Comparison of ENCODE assay signal across 9 cellular contexts in genomic region chr2:237733677-237734300, GRCh38.
DNase-seq lines count a peak whose midpoint lies in the region; ATAC-seq and TF ChIP-seq lines count a peak whose summit lies in the region.
"Had no signal": no experiment of that assay in that cellular context is flagged by ENCODE, and none has a peak within 500 bp of the region (broad histone marks: within the 10 kb centered on the region; RNA-seq: fewer than 3 reads in every experiment).

No MANE protein-coding gene starts in this region.

- H3K36me3 Mint-ChIP-seq in HFFc6 (ENCODE audit: low read depth) = peaks cover 32% of the 10 kb centered on the region
- peaks cover 0 to 23% of the 10 kb centered on the region in 2 donors for H3K36me3 Mint-ChIP-seq in activated naive CD4-positive, alpha-beta T cell treated with anti-CD3 and anti-CD28 coated beads, Interleukin-2, amount 50 U/mL, for 72 hours

- H3K27me3 Mint-ChIP-seq in HFFc6 (ENCODE audit: insufficient read depth) = peaks cover 5% of the 10 kb centered on the region

- H3K4me1 Mint-ChIP-seq in HFFc6 (ENCODE audit: low read depth) = peaks cover 59% of the 10 kb centered on the region

- intact Hi-C loops in PC-3 (cut with micrococcal nuclease) = loop anchor here (10.0 kb wide), 1 partner anchor 129 kb away; no protein-coding TSS in a partner anchor

- no peaks in the 10 kb centered on the region for H3K9me3 Mint-ChIP-seq in HFFc6
- H3K9me3 Mint-ChIP-seq in activated naive CD4-positive, alpha-beta T cell treated with anti-CD3 and anti-CD28 coated beads, Interleukin-2, amount 50 U/mL, for 72 hours = no peaks in the 10 kb centered on the region

- H3K36me3 ChIP-seq in PC-3 (ENCODE audit: low read depth, low read length) = peaks cover 23% of the 10 kb centered on the region; the same call in 1 of the 2 replicates
- no peaks in the 10 kb centered on the region for H3K36me3 ChIP-seq in hepatocyte (replicated peaks; ENCODE audit: insufficient read depth, low read depth)
- peaks cover 8% of the 10 kb centered on the region for H3K36me3 ChIP-seq in rectal smooth muscle tissue (ENCODE audit: control insufficient read depth, insufficient read depth, low read length)

- no peak for TF ChIP-seq CTCF in HFFc6 (IDR thresholded peaks at IDR 0.05)
- TF ChIP-seq CTCF in PC-3 (conservative IDR thresholded peaks at IDR 0.05; ENCODE audit: low read depth, low read length) = no peak
- TF ChIP-seq CTCF in hepatocyte (IDR thresholded peaks at IDR 0.05; ENCODE audit: poor library complexity) = no peak

- H3K27me3 ChIP-seq in PC-3 (ENCODE audit: low read length) (no peaks in the 10 kb centered on the region), hepatocyte (no peaks in the 10 kb centered on the region), rectal smooth muscle tissue (ENCODE audit: control insufficient read depth, insufficient read depth, low read length) (no peaks in the 10 kb centered on the region)

- H3K9me2 ChIP-seq in PC-3 (replicated peaks; ENCODE audit: low read length) (no peaks in the 10 kb centered on the region), hepatocyte (replicated peaks; ENCODE audit: insufficient read depth) (no peaks in the 10 kb centered on the region)

- no peaks in the 10 kb centered on the region for H3F3A ChIP-seq in PC-3 (ENCODE audit: low read length, unreplicated experiment)

- H3K79me2 ChIP-seq in PC-3 (ENCODE audit: low read length) (peaks cover 79% of the 10 kb centered on the region), hepatocyte (peaks cover 77% of the 10 kb centered on the region)

- ATAC-seq in PC-3 = peak; percentile 73
- ATAC-seq in activated naive CD4-positive, alpha-beta T cell treated with anti-CD3 and anti-CD28 coated beads, Interleukin-2, amount 50 U/mL, for 72 hours = no peak
- ATAC-seq in HG03342 (IDR thresholded peaks at IDR 0.05; ENCODE audit: unreplicated experiment) = no peak

- H3K4me2 ChIP-seq in PC-3 (ENCODE audit: low read length) (peak overlapping the region; percentile 21; the same call in 1 of the 2 replicates), hepatocyte (peak overlapping the region; percentile 55)

- peak overlapping the region; percentile 42; the same call in 1 of the 2 replicates for H3K27ac Mint-ChIP-seq in HFFc6
- H3K27ac Mint-ChIP-seq in activated naive CD4-positive, alpha-beta T cell treated with anti-CD3 and anti-CD28 coated beads, Interleukin-2, amount 50 U/mL, for 72 hours = peak overlapping the region in 1 of 2 donors; percentile 41

- CTCF ChIA-PET in PC-3 (lab: Charles Lee) = no interaction called here

- H3K4me1 ChIP-seq in PC-3 (ENCODE audit: insufficient read depth, low read length) (peaks cover 23% of the 10 kb centered on the region), hepatocyte (ENCODE audit: insufficient read depth) (peaks cover 37% of the 10 kb centered on the region), rectal smooth muscle tissue (ENCODE audit: control insufficient read depth, insufficient read depth, low read length) (peaks cover 56% of the 10 kb centered on the region)

- DNase-seq in HFFc6 (no peak), PC-3 (peak; percentile 21), hepatocyte (ENCODE audit: low spot score) (no peak)
- DNase-seq in stimulated activated naive CD4-positive, alpha-beta T cell treated with Interleukin-2 at 50 U/mL for 16 hours (lab: John Stamatoyannopoulos, UW) = no peak
- DNase-seq in activated naive CD4-positive, alpha-beta T cell treated with anti-CD3 and anti-CD28 coated beads, Interleukin-2, amount 50 U/mL, for 72 hours (ENCODE audit: low spot score in 2 of 2) = no peak
- DNase-seq in activated CD4-positive, alpha-beta T cell treated with anti-CD3 and anti-CD28 coated beads for 4 hours = no peak
- DNase-seq: activated naive CD4-positive, alpha-beta T cell treated with anti-CD3 and anti-CD28 coated beads, Interleukin-2, amount 50 U/mL, for 16 hours had no signal

- H3K4me3 Mint-ChIP-seq in HFFc6 = no peak overlapping the region

- H3K9ac ChIP-seq in PC-3 (ENCODE audit: low read length) (no peak overlapping the region), rectal smooth muscle tissue (ENCODE audit: low read length) (no peak overlapping the region)

- no TSS peak for BruUV-seq in PC-3 (replicated peaks; lab: Mats Ljungman, UMichigan)

- H3K9me3 ChIP-seq in PC-3 (ENCODE audit: low read length) (no peaks in the 10 kb centered on the region), hepatocyte (ENCODE audit: low read depth) (no peaks in the 10 kb centered on the region)

- H4K20me1 ChIP-seq in PC-3 (ENCODE audit: low read length) (peaks cover 4% of the 10 kb centered on the region; the same call in 1 of the 2 replicates), hepatocyte (ENCODE audit: insufficient read depth, poor library complexity, severe bottlenecking) (peaks cover 4% of the 10 kb centered on the region)

- H3K27ac ChIP-seq in PC-3 (ENCODE audit: low read length) = peak overlapping the region; percentile 23; the same call in 1 of the 2 replicates
- H3K27ac ChIP-seq in hepatocyte = peak overlapping the region; percentile 61
- H3K27ac ChIP-seq in rectal smooth muscle tissue (ENCODE audit: low read depth, low read length) = peak overlapping the region; percentile 87

- H2AFZ ChIP-seq in PC-3 (ENCODE audit: low read length) (no peak overlapping the region), hepatocyte (no peak overlapping the region)

- H3K4me3 ChIP-seq in PC-3 (ENCODE audit: low read length) = no peak overlapping the region
- H3K4me3 ChIP-seq in hepatocyte = no peak overlapping the region
- H3K4me3 ChIP-seq in rectal smooth muscle tissue (ENCODE audit: low read length) = peak overlapping the region; percentile 18

- WGBS in hepatocyte (ENCODE audit: low lambda C conversion rate, missing lambda C conversion rate) = 50% methylated on average over 13 of the region's 13 CpGs

- POLR2A ChIA-PET in PC-3 (lab: Charles Lee; ENCODE audit: unreplicated experiment) = interaction anchor here (0.6 kb wide), 1 partner anchor 38 kb away, joined by 4 read pairs; no protein-coding TSS in a partner anchor

Comparison
In these comparisons a context has a peak if more than half of its experiments do, and no peak if none do; other contexts are left out.
1. H3K27ac ChIP-seq: peak in every context shown above with its lines; median percentile 87 in rectal smooth muscle tissue; 61 in hepatocyte; 23 in PC-3.